In genomic region chr5:16736158-16736994, GRCh38 we compare ENCODE assay signal across 8 cellular contexts.
DNase-seq lines count a peak whose midpoint lies in the region; ATAC-seq, FAIRE-seq and TF ChIP-seq lines count a peak whose summit lies in the region.

No MANE protein-coding gene starts in this region.

- H3K36me3 Mint-ChIP-seq in stimulated activated memory B cell treated with anti-CD40 and anti-IgM and Interleukin-4, amounts not matched to agents 10 μg/mL and 1 μg/mL and 100 μg/mL, for 72 hours, result no peaks in the 10 kb centered on the region

- peaks cover 0 to 39% (median 26%) of the 10 kb centered on the region in 10 experiments; a peak in 15 of 20 replicates for H3K4me1 ChIP-seq in BLaER1 treated with 17β-estradiol and CSF1 and Interleukin-3, amounts not matched to agents 10 nM and 100 nM
- peaks cover 11 to 26% of the 10 kb centered on the region in 2 donors for H3K4me1 ChIP-seq in kidney (ENCODE audit: control insufficient read depth in 1 of 2, insufficient read depth in 1 of 2, low read depth in 1 of 2, low read length in 2 of 2)

- H3K9me3 Mint-ChIP-seq in stimulated activated memory B cell treated with anti-CD40 and anti-IgM and Interleukin-4, amounts not matched to agents 10 μg/mL and 1 μg/mL and 100 μg/mL, for 72 hours, result no peaks in the 10 kb centered on the region

- peak overlapping the region in 8 of 11 experiments; percentile 7 to 61 (median 37); a peak in 15 of 22 replicates for H3K4me2 ChIP-seq in BLaER1 treated with 17β-estradiol and CSF1 and Interleukin-3, amounts not matched to agents 10 nM and 100 nM

- no peak for ATAC-seq in HG03039 (IDR thresholded peaks at IDR 0.05; ENCODE audit: unreplicated experiment)
- ATAC-seq in stimulated activated memory B cell treated with anti-CD40 and anti-IgM and Interleukin-4, amounts not matched to agents 10 μg/mL and 1 μg/mL and 100 μg/mL, for 72 hours, result no peak

- peak; percentile 98 for DNase-seq in NCI-H2081 treated with DMSO at 0.1 percent for 48 hours (lab: John Stamatoyannopoulos, UW)
- peak; percentile 47 for DNase-seq in brain microvascular endothelial cell
- DNase-seq in kidney, result peak; percentile 82
- no peak for DNase-seq in NOMO-1 treated with DMSO at 0.1 percent for 48 hours (lab: John Stamatoyannopoulos, UW; ENCODE audit: unreplicated experiment)
- DNase-seq in ACHN, result no peak

- no peaks in the 10 kb centered on the region for H3K36me3 ChIP-seq in BLaER1 treated with 17β-estradiol and CSF1 and Interleukin-3, amounts not matched to agents 10 nM and 100 nM
- H3K36me3 ChIP-seq in brain microvascular endothelial cell (replicated peaks), result peaks cover 22% of the 10 kb centered on the region
- no peaks in the 10 kb centered on the region for H3K36me3 ChIP-seq in kidney (ENCODE audit: control insufficient read depth in 1 of 2, insufficient read depth in 2 of 2, low read length in 2 of 2)

- no peaks in the 10 kb centered on the region for H4K20me1 ChIP-seq in BLaER1 treated with 17β-estradiol and CSF1 and Interleukin-3, amounts not matched to agents 10 nM and 100 nM

- no peak for TF ChIP-seq CTCF in brain microvascular endothelial cell (IDR thresholded peaks at IDR 0.05; ENCODE audit: low read depth, low read length, missing control alignments)
- no peak for TF ChIP-seq CTCF in kidney (IDR thresholded peaks at IDR 0.05; ENCODE audit: borderline replicate concordance, extremely low read depth, insufficient read depth)

- peaks cover 18% of the 10 kb centered on the region for H3K27me3 Mint-ChIP-seq in stimulated activated memory B cell treated with anti-CD40 and anti-IgM and Interleukin-4, amounts not matched to agents 10 μg/mL and 1 μg/mL and 100 μg/mL, for 72 hours

- H3K27ac ChIP-seq in BLaER1 treated with 17β-estradiol and CSF1 and Interleukin-3, amounts not matched to agents 10 nM and 100 nM, result no peak overlapping the region
- peak overlapping the region; percentile 9 for H3K27ac ChIP-seq in brain microvascular endothelial cell
- H3K27ac ChIP-seq in kidney (ENCODE audit: low read depth in 2 of 2, low read length in 2 of 2), result peak overlapping the region; percentile 59 to 72

- no peak overlapping the region for H3K27ac Mint-ChIP-seq in stimulated activated memory B cell treated with anti-CD40 and anti-IgM and Interleukin-4, amounts not matched to agents 10 μg/mL and 1 μg/mL and 100 μg/mL, for 72 hours

- 0 out of 22 replicates have a peak, but pooled peaks cover 0 to 3% (median 0%) of the 10 kb centered on the region in 11 experiments for H3K9me3 ChIP-seq in BLaER1 treated with 17β-estradiol and CSF1 and Interleukin-3, amounts not matched to agents 10 nM and 100 nM (replicated peaks in 1 of 11)
- H3K9me3 ChIP-seq in kidney (ENCODE audit: control insufficient read depth in 1 of 2, low read length in 2 of 2), result no peaks in the 10 kb centered on the region

- no peak for FAIRE-seq in kidney (lab: Jason Lieb, UNC)

- H3K4me1 Mint-ChIP-seq in stimulated activated memory B cell treated with anti-CD40 and anti-IgM and Interleukin-4, amounts not matched to agents 10 μg/mL and 1 μg/mL and 100 μg/mL, for 72 hours, result no peaks in the 10 kb centered on the region

- in situ Hi-C loops in brain microvascular endothelial cell (cut with HindIII; ENCODE audit: low pct_ligation_motif_present, low sequenced_read_pairs) (no loop called here), ACHN (cut with HindIII; ENCODE audit: low pct_ligation_motif_present, low pct_unique_long_range_greater_than_20kb, low sequenced_read_pairs) (no loop called here)

- no peak overlapping the region for H3K4me3 ChIP-seq in BLaER1 treated with 17β-estradiol and CSF1 and Interleukin-3, amounts not matched to agents 10 nM and 100 nM
- no peak overlapping the region for H3K4me3 ChIP-seq in brain microvascular endothelial cell (ENCODE audit: low read depth, low read length)
- peak overlapping the region in 1 of 2 donors; percentile 3 for H3K4me3 ChIP-seq in kidney (ENCODE audit: low read length in 2 of 2)

- H3K4me3 Mint-ChIP-seq in stimulated activated memory B cell treated with anti-CD40 and anti-IgM and Interleukin-4, amounts not matched to agents 10 μg/mL and 1 μg/mL and 100 μg/mL, for 72 hours, result no peak overlapping the region

- intact Hi-C loops in kidney (cut with DNase I), result no loop called here

- no peak overlapping the region for H3K9ac ChIP-seq in BLaER1 treated with 17β-estradiol and CSF1 and Interleukin-3, amounts not matched to agents 10 nM and 100 nM
- H3K9ac ChIP-seq in kidney (ENCODE audit: low read length in 2 of 2), result no peak overlapping the region

- no peaks in the 10 kb centered on the region for H3K27me3 ChIP-seq in BLaER1 treated with 17β-estradiol and CSF1 and Interleukin-3, amounts not matched to agents 10 nM and 100 nM
- no peaks in the 10 kb centered on the region for H3K27me3 ChIP-seq in brain microvascular endothelial cell (replicated peaks)

Comparison
In these comparisons a context has a peak if more than half of its experiments do, and no peak if none do; other contexts are left out.
1. H3K27ac ChIP-seq: peak in brain microvascular endothelial cell (single experiment) and kidney (2 of 2); none in BLaER1 treated with 17β-estradiol and CSF1 and Interleukin-3, amounts not matched to agents 10 nM and 100 nM (0 of 11).
2. DNase-seq: peak in NCI-H2081 treated with DMSO at 0.1 percent for 48 hours (single experiment), brain microvascular endothelial cell (single experiment) and kidney (single experiment); none in NOMO-1 treated with DMSO at 0.1 percent for 48 hours (single experiment) and ACHN (single experiment).